Comparison of ENCODE assay signal across 15 cellular contexts in the genomic region with DNA sequence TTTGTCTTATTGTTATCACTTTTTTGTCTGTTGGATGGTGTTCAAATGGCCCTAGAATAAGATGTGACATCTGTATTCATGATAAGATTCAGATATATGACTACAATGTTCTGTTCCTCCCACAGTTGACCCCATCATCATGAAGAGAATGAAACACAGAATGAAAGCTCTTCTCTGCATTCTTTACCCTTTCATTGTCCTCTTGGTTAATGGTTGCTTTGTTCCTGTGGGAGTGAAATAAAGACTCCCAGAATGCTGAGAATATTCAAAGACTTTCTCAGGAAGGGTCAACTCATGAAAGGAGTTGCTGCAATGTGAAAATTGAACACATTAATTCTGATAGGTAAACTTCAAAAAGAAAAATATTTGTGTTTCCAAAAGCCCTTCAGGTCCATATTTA.
A peak's percentile ranks its signal among the peaks of the same experiment; 100 is the strongest.
DNase-seq lines count a peak whose midpoint lies in the region; ATAC-seq and TF ChIP-seq lines count a peak whose summit lies in the region.
"Had no signal": no experiment of that assay in that cellular context is flagged by ENCODE, and none has a peak within 500 bp of the region (broad histone marks: within the 10 kb centered on the region; RNA-seq: fewer than 3 reads in every experiment).

No MANE protein-coding gene starts in this region.

- peaks cover 4% of the 10 kb centered on the region for H3K27me3 Mint-ChIP-seq in endodermal cell (ENCODE audit: insufficient read depth)
- H3K27me3 Mint-ChIP-seq: CD4-positive, alpha-beta memory T cell had no signal

- H3K27ac ChIP-seq in HUES48 (ENCODE audit: low read depth, low read length) (peak overlapping the region; percentile 60), endodermal cell (ENCODE audit: low read depth, low read length) (peak overlapping the region; percentile 73), A673 (ENCODE audit: low read depth, low read length, poor library complexity, severe bottlenecking) (no peak overlapping the region)
- H3K27ac ChIP-seq: C4-2B had no signal

- no peaks in the 10 kb centered on the region for H3K9me3 ChIP-seq in HUES48 (ENCODE audit: control insufficient read depth, insufficient read depth, low read length)
- no peaks in the 10 kb centered on the region for H3K9me3 ChIP-seq in endodermal cell (ENCODE audit: control insufficient read depth, low read length)
- no peaks in the 10 kb centered on the region for H3K9me3 ChIP-seq in A673 (ENCODE audit: low read depth, low read length, poor library complexity, severe bottlenecking)
- H3K9me3 ChIP-seq: BE2C had no signal

- H3K9ac ChIP-seq in HUES48 (ENCODE audit: low read depth, low read length) = no peak overlapping the region
- no peak overlapping the region for H3K9ac ChIP-seq in endodermal cell (ENCODE audit: extremely low read depth, low read length, poor library complexity, severe bottlenecking)

- TF ChIP-seq CTCF in endodermal cell (conservative IDR thresholded peaks at IDR 0.05) = no peak
- no peak for TF ChIP-seq CTCF in A673 (conservative IDR thresholded peaks at IDR 0.05; ENCODE audit: low read depth, low read length)

- peak overlapping the region; percentile 19; the same call in 1 of the 2 replicates for H3K4me3 ChIP-seq in HUES48 (ENCODE audit: low read depth, low read length)
- no peak overlapping the region for H3K4me3 ChIP-seq in endodermal cell (ENCODE audit: low read length)
- H3K4me3 ChIP-seq in A673 (ENCODE audit: low read depth, low read length, poor library complexity, severe bottlenecking) = no peak overlapping the region
- H3K4me3 ChIP-seq: GM12878 had no signal

- POLR2A ChIA-PET in A673 (lab: Charles Lee; ENCODE audit: low non-redundant PET) = no interaction called here

- BruUV-seq in A673 (replicated peaks; lab: Mats Ljungman, UMichigan) = no TSS peak

- peaks cover 31% of the 10 kb centered on the region for H3K4me1 ChIP-seq in HUES48 (ENCODE audit: control insufficient read depth, insufficient read depth, low read length)
- H3K4me1 ChIP-seq in endodermal cell (ENCODE audit: control insufficient read depth, insufficient read depth, low read length) = peaks cover 5% of the 10 kb centered on the region
- H3K4me1 ChIP-seq in A673 (ENCODE audit: insufficient read depth, low read length, poor library complexity, severe bottlenecking) = peaks cover 9% of the 10 kb centered on the region
- H3K4me1 ChIP-seq: BE2C had no signal

- H3K4me1 Mint-ChIP-seq in endodermal cell = peaks cover 23% of the 10 kb centered on the region
- H3K4me1 Mint-ChIP-seq: CD4-positive, alpha-beta memory T cell had no signal

- H3K36me3 ChIP-seq in HUES48 (ENCODE audit: control insufficient read depth, insufficient read depth, low read length) (no peaks in the 10 kb centered on the region), endodermal cell (ENCODE audit: control insufficient read depth, insufficient read depth, low read length) (no peaks in the 10 kb centered on the region), A673 (ENCODE audit: insufficient read depth, low read length, poor library complexity, severe bottlenecking) (no peaks in the 10 kb centered on the region)
- H3K36me3 ChIP-seq: BE2C had no signal

- CTCF ChIA-PET in A673 (lab: Charles Lee) = no interaction called here

- H3K9me3 Mint-ChIP-seq in endodermal cell = no peaks in the 10 kb centered on the region

- no peak for ATAC-seq in HG02623 (IDR thresholded peaks at IDR 0.05; ENCODE audit: unreplicated experiment)
- no peak for ATAC-seq in left colon
- ATAC-seq: GM12878 had no signal

- no peak overlapping the region for H3K27ac Mint-ChIP-seq in endodermal cell
- H3K27ac Mint-ChIP-seq: CD4-positive, alpha-beta memory T cell had no signal

- H3K27me3 ChIP-seq in HUES48 (ENCODE audit: control insufficient read depth, insufficient read depth, low read length) = no peaks in the 10 kb centered on the region
- H3K27me3 ChIP-seq in endodermal cell (ENCODE audit: control insufficient read depth, insufficient read depth, low read length, poor library complexity, severe bottlenecking) = no peaks in the 10 kb centered on the region
- H3K27me3 ChIP-seq in A673 (replicated peaks; ENCODE audit: insufficient read depth, low read depth, low read length, poor library complexity) = no peaks in the 10 kb centered on the region
- H3K27me3 ChIP-seq: BE2C had no signal

- no peaks in the 10 kb centered on the region for H3K36me3 Mint-ChIP-seq in endodermal cell (ENCODE audit: low read depth)
- H3K36me3 Mint-ChIP-seq: CD4-positive, alpha-beta memory T cell had no signal

- DNase-seq in endodermal cell = no peak
- peak; percentile 4 for DNase-seq in left kidney (ENCODE audit: low read depth, low spot score)
- DNase-seq in pons (ENCODE audit: low spot score) = peak; percentile 8
- no peak for DNase-seq in foreskin melanocyte
- DNase-seq in A673 (ENCODE audit: low spot score) = no peak
- no peak for DNase-seq in left colon
- DNase-seq: BE2C; CD4-positive, alpha-beta memory T cell; DMS79; GOT3; HCEC 1CT had no signal

- intact Hi-C loops in A673 (cut with micrococcal nuclease; ENCODE audit: unreplicated experiment) = no loop called here
- intact Hi-C loops in left colon (cut with DNase I, micrococcal nuclease) = no loop called here

- H3K4me3 Mint-ChIP-seq in endodermal cell = no peak overlapping the region
- H3K4me3 Mint-ChIP-seq: CD4-positive, alpha-beta memory T cell had no signal

Comparison
In these comparisons a context has a peak if more than half of its experiments do, and no peak if none do; other contexts are left out.
1. DNase-seq: peak in left kidney (single experiment) and pons (single experiment); none in endodermal cell (single experiment), foreskin melanocyte (single experiment), A673 (single experiment) and left colon (0 of 2).